10 cellular contexts compared by ENCODE assay signal in the genomic region with DNA sequence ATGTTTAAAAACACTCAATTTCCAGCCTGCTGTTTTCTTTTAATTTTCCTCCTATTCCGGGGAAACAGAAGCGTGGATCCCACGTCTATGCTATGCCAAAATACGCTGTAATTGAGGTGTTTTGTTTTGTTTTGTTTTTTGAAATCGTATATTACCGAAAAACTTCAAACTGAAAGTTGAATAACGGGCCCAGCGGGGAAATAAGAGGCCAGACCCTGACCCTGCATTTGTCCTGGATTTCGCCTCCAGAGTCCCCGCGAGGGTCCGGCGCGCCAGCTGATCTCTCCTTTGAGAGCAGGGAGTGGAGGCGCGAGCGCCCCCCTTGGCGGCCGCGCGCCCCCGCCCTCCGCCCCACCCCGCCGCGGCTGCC. TPM values are rescaled to one million over a fixed set of nuclear protein-coding genes. Genes with fewer than 3 reads are reported as not detected.
A peak's percentile ranks its signal among the peaks of the same experiment; 100 is the strongest.
DNase-seq lines count a peak whose midpoint lies in the region; ATAC-seq, FAIRE-seq and TF ChIP-seq lines count a peak whose summit lies in the region.
"Had no signal": no experiment of that assay in that cellular context is flagged by ENCODE, and none has a peak within 500 bp of the region (broad histone marks: within the 10 kb centered on the region; RNA-seq: fewer than 3 reads in every experiment).

No MANE protein-coding gene starts in this region.

- H3K4me3 ChIP-seq in bronchial epithelial cell (ENCODE audit: low read depth, low read length) (peak overlapping the region; percentile 93), mesendoderm (ENCODE audit: low read length) (no peak overlapping the region), tibial nerve (peak overlapping the region; percentile 34 to 88 (median 56))

- H3K36me3 ChIP-seq in bronchial epithelial cell (ENCODE audit: control insufficient read depth, insufficient read depth, low read length) (no peaks in the 10 kb centered on the region), mesendoderm (ENCODE audit: control insufficient read depth, insufficient read depth, low read length) (peaks cover 8% of the 10 kb centered on the region), tibial nerve (no peaks in the 10 kb centered on the region)

- H3K4me1 ChIP-seq in mesendoderm (ENCODE audit: control insufficient read depth, low read depth, low read length), result peaks cover 9% of the 10 kb centered on the region
- H3K4me1 ChIP-seq in tibial nerve, result peaks cover 0 to 49% (median 10%) of the 10 kb centered on the region in 4 donors

- TF ChIP-seq POLR2A in tibial nerve (IDR thresholded peaks at IDR 0.05), result no peak

- no peaks in the 10 kb centered on the region for H3K9me3 ChIP-seq in tibial nerve

- no peaks in the 10 kb centered on the region for H3K4me1 Mint-ChIP-seq in activated T-cell treated with anti-CD3 and anti-CD28 coated beads, Interleukin-2, amount 50 U/mL, for 72 hours (ENCODE audit: low read depth)

- no peak overlapping the region for H2BK15ac ChIP-seq in mesendoderm (replicated peaks; ENCODE audit: low read depth)

- no CpG with 5 or more reads among the region's 26 CpGs for WGBS in mesendoderm (ENCODE audit: extremely low coverage, insufficient coverage, low lambda C conversion rate)
- 2 to 3% methylated on average over 14 to 16 of the region's 26 CpGs for WGBS in tibial nerve, 2 donors

- no peak overlapping the region for H2BK120ac ChIP-seq in mesendoderm (ENCODE audit: low read depth, low read length)

- no peak overlapping the region for H4K5ac ChIP-seq in mesendoderm (ENCODE audit: low read length)

- H3K27me3 ChIP-seq in bronchial epithelial cell (ENCODE audit: control insufficient read depth, insufficient read depth, low read length) (no peaks in the 10 kb centered on the region), mesendoderm (ENCODE audit: insufficient read depth, low read length, poor library complexity) (no peaks in the 10 kb centered on the region), tibial nerve (peaks cover 0 to 17% of the 10 kb centered on the region in 2 donors)

- peaks cover 0 to 3% of the 10 kb centered on the region in 2 donors for H3K36me3 Mint-ChIP-seq in activated T-cell treated with anti-CD3 and anti-CD28 coated beads, Interleukin-2, amount 50 U/mL, for 72 hours (ENCODE audit: insufficient read depth in 2 of 2)

- no peak overlapping the region for H3K23ac ChIP-seq in mesendoderm (ENCODE audit: low read length)

- no peak overlapping the region for H3K27ac ChIP-seq in mesendoderm (ENCODE audit: low read depth, low read length)
- peak overlapping the region in 3 of 4 donors; percentile 58 to 85 (median 67) for H3K27ac ChIP-seq in tibial nerve

- H3K27me3 Mint-ChIP-seq in activated T-cell treated with anti-CD3 and anti-CD28 coated beads, Interleukin-2, amount 50 U/mL, for 72 hours (ENCODE audit: low read depth), result peaks cover 37% of the 10 kb centered on the region

- peak overlapping the region; percentile 49 for H3K4me2 ChIP-seq in mesendoderm (ENCODE audit: low read length)

- no peak overlapping the region for H3K4ac ChIP-seq in mesendoderm (ENCODE audit: low read depth, low read length)

- no peak overlapping the region for H2BK5ac ChIP-seq in mesendoderm (ENCODE audit: low read length)

- no peak for DNase-seq in activated T-cell treated with anti-CD3 and anti-CD28 coated beads, Interleukin-2, amount 50 U/mL, for 72 hours
- DNase-seq in activated T-cell treated with anti-CD3 and anti-CD28 coated beads, Interleukin-2, amount 50 U/mL, for 1 hour, result no peak
- DNase-seq in bronchial epithelial cell (ENCODE audit: low read depth), result no peak
- no peak for DNase-seq in mesendoderm
- no peak for DNase-seq in tibial nerve (ENCODE audit: low spot score in 2 of 2)
- DNase-seq in NCI-H1048 (lab: John Stamatoyannopoulos, UW), result no peak
- DNase-seq in putamen (ENCODE audit: low spot score), result no peak
- DNase-seq in NCI-H524 treated with DMSO at 0.1 percent for 48 hours (lab: John Stamatoyannopoulos, UW), result no peak
- DNase-seq: activated effector memory CD4-positive, alpha-beta T cell treated with Interleukin-2 at 50 U/mL for 16 hours had no signal

- H3K18ac ChIP-seq in mesendoderm (ENCODE audit: low read length), result no peak overlapping the region

- H3K27ac Mint-ChIP-seq in activated T-cell treated with anti-CD3 and anti-CD28 coated beads, Interleukin-2, amount 50 U/mL, for 72 hours, result no peak overlapping the region

- no peak overlapping the region for H4K8ac ChIP-seq in mesendoderm (ENCODE audit: low read depth, low read length)

- peak overlapping the region; percentile 57 for H3K56ac ChIP-seq in mesendoderm (ENCODE audit: low read length)

- TF ChIP-seq CTCF in bronchial epithelial cell (IDR thresholded peaks at IDR 0.05; ENCODE audit: insufficient read depth, low read length, severe bottlenecking), result no peak
- peak in 1 of 5 experiments; percentile 17 for TF ChIP-seq CTCF in tibial nerve (IDR thresholded peaks at IDR 0.05)

- no peak for ATAC-seq in activated T-cell treated with anti-CD3 and anti-CD28 coated beads, Interleukin-2, amount 50 U/mL, for 72 hours (replicated peaks in 1 of 2)
- ATAC-seq: HCT116 had no signal

- no peaks in the 10 kb centered on the region for H3K9me3 Mint-ChIP-seq in activated T-cell treated with anti-CD3 and anti-CD28 coated beads, Interleukin-2, amount 50 U/mL, for 72 hours

- peak overlapping the region; percentile 37 to 61 for H3K4me3 Mint-ChIP-seq in activated T-cell treated with anti-CD3 and anti-CD28 coated beads, Interleukin-2, amount 50 U/mL, for 72 hours

- no peak for TF ChIP-seq EP300 in tibial nerve (IDR thresholded peaks at IDR 0.05)

- H3K79me1 ChIP-seq in mesendoderm (ENCODE audit: low read length), result peaks cover 5% of the 10 kb centered on the region

- no peak for FAIRE-seq in bronchial epithelial cell (lab: Jason Lieb, UNC)

- peak overlapping the region; percentile 59 for H3K9ac ChIP-seq in mesendoderm (ENCODE audit: low read length)

- peaks cover 43% of the 10 kb centered on the region for H3K79me2 ChIP-seq in mesendoderm (ENCODE audit: control insufficient read depth, insufficient read depth, low read length)

- H2AK5ac ChIP-seq in mesendoderm (ENCODE audit: low read length), result no peak overlapping the region

RNA-seq across cellular contexts. Expression of a gene that starts 0.3 kb away (rescaled TPM):
- not detected for total RNA-seq in activated T-cell treated with anti-CD3 and anti-CD28 coated beads, Interleukin-2, amount 50 U/mL, for 72 hours
- total RNA-seq in bronchial epithelial cell, result 6.1 and 9.0 TPM in 2 replicates
- polyA plus RNA-seq in mesendoderm (2013, experiment 1 of 2), result 50.4 TPM
- 47.1 TPM for polyA plus RNA-seq in mesendoderm (2013, experiment 2 of 2)
- total RNA-seq in tibial nerve, result 10 to 100 TPM in 3 of 4 donors, 1 to 10 TPM in 1; 9.6 to 25.5 (median 22.4) TPM
